In genomic region chr21:29149771-29150425, GRCh38 we compare ENCODE assay signal across 21 cellular contexts. TPM values are rescaled to one million over a fixed set of nuclear protein-coding genes. Genes with fewer than 3 reads are reported as not detected.
DNase-seq lines count a peak whose midpoint lies in the region; ATAC-seq, FAIRE-seq and TF ChIP-seq lines count a peak whose summit lies in the region.
"Had no signal": no experiment of that assay in that cellular context is flagged by ENCODE, and none has a peak within 500 bp of the region (broad histone marks: within the 10 kb centered on the region; RNA-seq: fewer than 3 reads in every experiment).

No MANE protein-coding gene starts in this region.

- no peak for TF ChIP-seq EP300 in tibial nerve (IDR thresholded peaks at IDR 0.05)

- H3K36me3 ChIP-seq in tibial nerve = no peaks in the 10 kb centered on the region
- no peaks in the 10 kb centered on the region for H3K36me3 ChIP-seq in pancreas
- H3K36me3 ChIP-seq: left ventricle myocardium inferior, neutrophil had no signal

- intact Hi-C loops in pancreas (cut with DNase I) = no loop called here

- no peak overlapping the region for H3K4me3 ChIP-seq in choroid plexus epithelial cell (ENCODE audit: low read depth, low read length)
- H3K4me3 ChIP-seq in tibial nerve = no peak overlapping the region
- no peak overlapping the region for H3K4me3 ChIP-seq in pancreas
- H3K4me3 ChIP-seq: left ventricle myocardium inferior, PC-9 had no signal

- H3K4me1 ChIP-seq in tibial nerve (peaks cover 0 to 33% (median 11%) of the 10 kb centered on the region in 4 donors), pancreas (peaks cover 0 to 10% (median 5%) of the 10 kb centered on the region in 3 donors)

- no peak for TF ChIP-seq POLR2A in tibial nerve (IDR thresholded peaks at IDR 0.05)

- H3K9me3 ChIP-seq in tibial nerve = no peaks in the 10 kb centered on the region
- no peaks in the 10 kb centered on the region for H3K9me3 ChIP-seq in pancreas
- H3K9me3 ChIP-seq: left ventricle myocardium inferior, neutrophil had no signal

- peak; percentile 69 for DNase-seq in M059J (ENCODE audit: low read depth)
- DNase-seq in choroid plexus epithelial cell (ENCODE audit: low read depth) = peak; percentile 40
- DNase-seq in lung microvascular endothelial cell (ENCODE audit: low read depth in 2 of 2) = peak; percentile 27 to 32
- DNase-seq in urothelium cell line (ENCODE audit: low spot score) = no peak
- DNase-seq in tibial nerve (ENCODE audit: low spot score in 2 of 2) = no peak
- DNase-seq in pancreas = no peak
- DNase-seq: activated CD4-positive, alpha-beta T cell treated with anti-CD3 and anti-CD28 coated beads, Interleukin-2, amount 50 U/mL, for 1 hour; activated CD8-positive, alpha-beta memory T cell treated with anti-CD3 and anti-CD28 coated beads, Interleukin-2, amount 50 U/mL, for 48 hours; DND-41; KG1; left ventricle myocardium inferior; NCI-H1105; NCI-H2171; NCI-H69; PC-9; right cardiac atrium; stimulated activated naive B cell treated with anti-CD40 and anti-IgM and Interleukin-4, amounts not matched to agents 10 μg/mL and 1 μg/mL and 100 μg/mL, for 72 hours had no signal

- no peak for ATAC-seq in HG03159 (IDR thresholded peaks at IDR 0.05; ENCODE audit: unreplicated experiment)
- ATAC-seq in pancreas = no peak
- ATAC-seq: right cardiac atrium; stimulated activated naive B cell treated with anti-CD40 and anti-IgM and Interleukin-4, amounts not matched to agents 10 μg/mL and 1 μg/mL and 100 μg/mL, for 72 hours had no signal

- FAIRE-seq in urothelium cell line (lab: Jason Lieb, UNC) = no peak
- no peak for FAIRE-seq in pancreas (lab: Jason Lieb, UNC)
- FAIRE-seq: colon had no signal

- WGBS in tibial nerve, 2 donors = 60 to 72% methylated on average over 3 of the region's 3 CpGs
- 67 to 96% methylated on average over 3 of the region's 3 CpGs for WGBS in pancreas, 2 donors

- TF ChIP-seq CTCF in C4-2B (conservative IDR thresholded peaks at IDR 0.05) (no peak), choroid plexus epithelial cell (conservative IDR thresholded peaks at IDR 0.05; ENCODE audit: low read depth, low read length) (no peak), tibial nerve (IDR thresholded peaks at IDR 0.05) (no peak), pancreas (IDR thresholded peaks at IDR 0.05) (no peak)

- H3K27me3 ChIP-seq in tibial nerve (no peaks in the 10 kb centered on the region), pancreas (no peaks in the 10 kb centered on the region)
- H3K27me3 ChIP-seq: neutrophil had no signal

- H3K27ac ChIP-seq in C4-2B = peak overlapping the region; percentile 48
- no peak overlapping the region for H3K27ac ChIP-seq in tibial nerve
- H3K27ac ChIP-seq in pancreas = no peak overlapping the region
- H3K27ac ChIP-seq: left ventricle myocardium inferior, neutrophil, PC-9 had no signal

RNA-seq across cellular contexts. Expression of gene MAP3K7CL, which starts 19.5 kb away (rescaled TPM):
- 10.7 and 14.0 TPM in 2 replicates for total RNA-seq in M059J (2014; rRNA removed; shearing (Covaris generic))
- total RNA-seq in lung microvascular endothelial cell (2.2 and 3.0 TPM in 2 replicates), tibial nerve (1 to 10 TPM; 2.8 to 9.2 (median 5.4) TPM), pancreas (1 to 10 TPM; 2.0 to 4.3 (median 2.8) TPM)
- 1 to 10 TPM; 4.0 to 7.3 TPM for polyA plus RNA-seq in pancreas

Comparison
In these comparisons a context has a peak if more than half of its experiments do, and no peak if none do; other contexts are left out.
1. DNase-seq: peak in M059J (single experiment), choroid plexus epithelial cell (single experiment) and lung microvascular endothelial cell (2 of 2); none in urothelium cell line (single experiment), tibial nerve (0 of 2) and pancreas (0 of 6).